In the genomic region with DNA sequence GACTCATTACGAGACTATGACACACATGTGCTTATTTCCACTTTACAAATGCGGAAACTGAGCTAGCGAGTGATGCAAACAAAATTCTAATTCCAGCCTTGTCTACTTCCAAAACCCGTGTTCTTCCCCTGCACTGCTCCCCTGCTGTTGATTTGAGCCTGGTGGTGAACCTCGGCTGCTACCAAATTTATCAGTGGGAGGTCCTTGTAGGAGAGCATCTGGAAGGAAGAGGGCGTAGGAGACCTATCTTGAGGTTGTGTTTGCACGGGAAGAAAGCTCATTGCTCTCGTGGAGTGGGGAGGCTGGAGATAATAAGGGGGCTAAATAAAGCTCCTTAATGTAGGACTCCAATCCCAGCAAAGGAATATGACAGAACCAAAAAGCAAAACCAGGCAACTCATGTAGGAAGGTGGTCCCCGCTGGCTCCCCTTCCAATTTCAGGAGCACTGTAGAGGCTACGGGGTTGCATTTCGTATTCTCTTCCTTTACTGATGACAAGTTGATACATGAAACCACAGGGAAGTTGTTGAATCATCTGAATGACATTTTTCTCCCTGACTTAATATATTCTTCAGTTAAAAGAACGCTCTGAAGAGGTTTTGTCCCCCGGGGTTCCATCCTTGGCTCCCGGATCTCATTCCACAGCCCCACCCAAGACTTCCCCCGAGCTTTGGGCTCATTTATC, we compare ENCODE assay signal across 14 cellular contexts. TPM values are rescaled to one million over a fixed set of nuclear protein-coding genes. Genes with fewer than 3 reads are reported as not detected.
A peak's percentile ranks its signal among the peaks of the same experiment; 100 is the strongest.
DNase-seq lines count a peak whose midpoint lies in the region; ATAC-seq and TF ChIP-seq lines count a peak whose summit lies in the region.
"Had no signal": no experiment of that assay in that cellular context is flagged by ENCODE, and none has a peak within 500 bp of the region (broad histone marks: within the 10 kb centered on the region; RNA-seq: fewer than 3 reads in every experiment).

No MANE protein-coding gene starts in this region.

- no peak overlapping the region for H2BK120ac ChIP-seq in H9 (ENCODE audit: low read depth, low read length, poor library complexity, severe bottlenecking)

- H3K4me2 ChIP-seq in H9 (ENCODE audit: insufficient read depth, insufficient read length, low read length) = no peak overlapping the region
- H3K4me2 ChIP-seq: KMS-11 had no signal

- H3K56ac ChIP-seq in H9 (ENCODE audit: insufficient read length, low read depth, low read length) = no peak overlapping the region

- no peaks in the 10 kb centered on the region for H4K20me1 ChIP-seq in H9 (ENCODE audit: control insufficient read depth, insufficient read depth, insufficient read length)

- H3K4me3 Mint-ChIP-seq in H9 (no peak overlapping the region), type B pancreatic cell (peak overlapping the region; percentile 62)

- intact Hi-C loops in esophagus squamous epithelium (cut with DNase I) (no loop called here), mucosa of descending colon (cut with DNase I, micrococcal nuclease) (no loop called here)

- H2AFZ ChIP-seq in H9 (ENCODE audit: low read length) = no peak overlapping the region

- no peaks in the 10 kb centered on the region for H3K9me3 ChIP-seq in H9 (ENCODE audit: control insufficient read depth, low read depth, low read length)
- peaks cover 6% of the 10 kb centered on the region for H3K9me3 ChIP-seq in WERI-Rb-1 (ENCODE audit: severe bottlenecking)
- no peaks in the 10 kb centered on the region for H3K9me3 ChIP-seq in esophagus squamous epithelium
- H3K9me3 ChIP-seq in mucosa of descending colon = no peaks in the 10 kb centered on the region
- H3K9me3 ChIP-seq: Peyer's patch had no signal

- H2AK5ac ChIP-seq in H9 (ENCODE audit: insufficient read length, low read length) = no peak overlapping the region

- DNase-seq in H9 (no peak), WERI-Rb-1 (peak; percentile 45), esophagus squamous epithelium (lab: John Stamatoyannopoulos, UW) (no peak), type B pancreatic cell (ENCODE audit: extremely low spot score, unreplicated experiment) (no peak), mucosa of descending colon (no peak)
- DNase-seq in activated CD4-positive, alpha-beta T cell treated with anti-CD3 and anti-CD28 coated beads, Interleukin-2, amount 50 U/mL, for 48 hours = no peak
- DNase-seq: AML-193, MM.1S, NCI-H1417 treated with DMSO at 0.1 percent for 48 hours, NCI-H2029, NCI-H510A, Peyer's patch had no signal

- H3K9me3 Mint-ChIP-seq in H9 (peaks cover 5 to 15% of the 10 kb centered on the region in 2 experiments; a peak in 3 of 5 replicates), type B pancreatic cell (peaks cover 19% of the 10 kb centered on the region)

- no peak overlapping the region for H2BK12ac ChIP-seq in H9 (ENCODE audit: insufficient read length, low read depth, low read length)

- H3K23me2 ChIP-seq in H9 (ENCODE audit: insufficient read length, low read depth, low read length, poor library complexity, severe bottlenecking) = no peaks in the 10 kb centered on the region

- H3T11ph ChIP-seq in H9 (ENCODE audit: low read length) = no peak overlapping the region

- no peak overlapping the region for H3K4ac ChIP-seq in H9 (ENCODE audit: low read depth, low read length)

- ATAC-seq in HG03442 (IDR thresholded peaks at IDR 0.05; ENCODE audit: unreplicated experiment) = no peak
- ATAC-seq in mucosa of descending colon = no peak

- TF ChIP-seq POLR2A in esophagus squamous epithelium (IDR thresholded peaks at IDR 0.05) = no peak

- H3K79me2 ChIP-seq in H9 (ENCODE audit: insufficient read depth, low read length) = no peaks in the 10 kb centered on the region

- H3K23ac ChIP-seq in H9 (ENCODE audit: insufficient read length, low read depth, low read length) = no peak overlapping the region

- TF ChIP-seq CTCF in H9 (conservative IDR thresholded peaks at IDR 0.05) (peak; percentile 36; the same call in 2 of the 3 replicates), WERI-Rb-1 (IDR thresholded peaks at IDR 0.05; ENCODE audit: low read depth, low read length) (peak; percentile 65), esophagus squamous epithelium (IDR thresholded peaks at IDR 0.05) (peak in 2 of 6 experiments; percentile 21 to 49), type B pancreatic cell (conservative IDR thresholded peaks at IDR 0.05) (no peak), mucosa of descending colon (IDR thresholded peaks at IDR 0.05) (no peak)

- no peak overlapping the region for H2BK5ac ChIP-seq in H9 (ENCODE audit: insufficient read length, low read length)

- H3K4me1 ChIP-seq in H9 (ENCODE audit: insufficient read depth, low read length) (no peaks in the 10 kb centered on the region; the same call in 1 of the 2 replicates), esophagus squamous epithelium (peaks cover 3 to 40% (median 4%) of the 10 kb centered on the region in 3 donors), mucosa of descending colon (ENCODE audit: low read depth) (no peaks in the 10 kb centered on the region)
- H3K4me1 ChIP-seq: Peyer's patch had no signal

- no peak overlapping the region for H4K91ac ChIP-seq in H9 (ENCODE audit: insufficient read length, low read depth, low read length)

- H4K5ac ChIP-seq in H9 (ENCODE audit: insufficient read length, low read depth, low read length) = no peak overlapping the region

- no peak overlapping the region for H3K18ac ChIP-seq in H9 (ENCODE audit: insufficient read length, low read depth, low read length)

- no peak overlapping the region for H2BK20ac ChIP-seq in H9 (ENCODE audit: low read depth, low read length, poor library complexity, severe bottlenecking)

- H3K79me1 ChIP-seq in H9 (ENCODE audit: insufficient read depth, low read depth, low read length, poor library complexity, severe bottlenecking) = no peaks in the 10 kb centered on the region

- H3K36me3 ChIP-seq in WERI-Rb-1 = no peaks in the 10 kb centered on the region
- H3K36me3 ChIP-seq in esophagus squamous epithelium = no peaks in the 10 kb centered on the region
- H3K36me3 ChIP-seq in mucosa of descending colon (ENCODE audit: low read depth) = no peaks in the 10 kb centered on the region
- H3K36me3 ChIP-seq: Peyer's patch had no signal

- H3K27ac Mint-ChIP-seq in H9 = no peak overlapping the region
- H3K27ac Mint-ChIP-seq in type B pancreatic cell = peak overlapping the region; percentile 69

- no peak overlapping the region for H3K27ac ChIP-seq in H9 (ENCODE audit: insufficient read length, low read depth, low read length)
- H3K27ac ChIP-seq in WERI-Rb-1 = no peak overlapping the region
- H3K27ac ChIP-seq in esophagus squamous epithelium = peak overlapping the region in 3 of 4 donors; percentile 38 to 63 (median 55)
- H3K27ac ChIP-seq: KMS-11, Peyer's patch had no signal

- no CpG with 5 or more reads among the region's 15 CpGs for WGBS in H9 (ENCODE audit: extremely low coverage, insufficient read length, low lambda C conversion rate)
- 23 to 37% methylated on average over 15 of the region's 15 CpGs for WGBS in esophagus squamous epithelium, 2 donors

- H3K27me3 ChIP-seq in H9 (ENCODE audit: insufficient read depth, low read length) (peaks cover 6% of the 10 kb centered on the region), WERI-Rb-1 (ENCODE audit: insufficient read depth, low read depth, severe bottlenecking) (no peaks in the 10 kb centered on the region), esophagus squamous epithelium (peaks cover 0 to 16% (median 0%) of the 10 kb centered on the region in 4 donors)
- H3K27me3 ChIP-seq: Peyer's patch had no signal

- no peak overlapping the region for H3K14ac ChIP-seq in H9 (ENCODE audit: insufficient read depth, low read length)

- no peak overlapping the region for H4K8ac ChIP-seq in H9 (replicated peaks; ENCODE audit: insufficient read length, low read depth, low read length)

- H3K36me3 Mint-ChIP-seq in H9 (ENCODE audit: insufficient read depth in 1 of 3, low read depth in 3 of 3) = peaks cover 0 to 2% (median 0%) of the 10 kb centered on the region in 3 experiments; a peak in 3 of 7 replicates
- H3K36me3 Mint-ChIP-seq in type B pancreatic cell = peaks cover 4% of the 10 kb centered on the region

- H3K4me1 Mint-ChIP-seq in H9 = peaks cover 11 to 33% of the 10 kb centered on the region in 2 experiments
- H3K4me1 Mint-ChIP-seq in type B pancreatic cell (ENCODE audit: unreplicated experiment) = peaks cover 29% of the 10 kb centered on the region

- H2BK15ac ChIP-seq in H9 (ENCODE audit: low read depth, low read length) = no peak overlapping the region

- H3K9ac ChIP-seq in H9 (ENCODE audit: extremely low read depth, insufficient read length, low read length) = no peak overlapping the region
- H3K9ac ChIP-seq: KMS-11 had no signal

- H3K4me3 ChIP-seq in WERI-Rb-1 (ENCODE audit: low read depth, low read length) = no peak overlapping the region
- H3K4me3 ChIP-seq in esophagus squamous epithelium = no peak overlapping the region
- no peak overlapping the region for H3K4me3 ChIP-seq in mucosa of descending colon
- H3K4me3 ChIP-seq: Peyer's patch had no signal

- H3K27me3 Mint-ChIP-seq in H9 (ENCODE audit: low read depth) = peaks cover 90% of the 10 kb centered on the region
- peaks cover 35% of the 10 kb centered on the region for H3K27me3 Mint-ChIP-seq in type B pancreatic cell

RNA-seq across cellular contexts. Expression of gene FZD10, which starts 52.6 kb away (rescaled TPM):
- total RNA-seq in H9 (2021) = 0.55 and 1.0 TPM in 2 replicates
- total RNA-seq in esophagus squamous epithelium = 10 to 100 TPM in 2 of 4 donors, 1 to 10 TPM in 2; 7.2 to 16.3 (median 11.6) TPM
- total RNA-seq in type B pancreatic cell (ENCODE audit: low replicate concordance) = 7.5 and 17.7 TPM in 2 replicates
- total RNA-seq in mucosa of descending colon = under 1 TPM; 0.14 to 0.48 (median 0.35) TPM

Comparison
In these comparisons a context has a peak if more than half of its experiments do, and no peak if none do; other contexts are left out.
1. H3K27ac ChIP-seq: peak in esophagus squamous epithelium (3 of 4); none in H9 (single experiment) and WERI-Rb-1 (single experiment).
2. CTCF ChIP-seq: peak in H9 (single experiment) and WERI-Rb-1 (single experiment); none in type B pancreatic cell (single experiment) and mucosa of descending colon (single experiment).